ENCODE assay signal across 8 cellular contexts in the genomic region with DNA sequence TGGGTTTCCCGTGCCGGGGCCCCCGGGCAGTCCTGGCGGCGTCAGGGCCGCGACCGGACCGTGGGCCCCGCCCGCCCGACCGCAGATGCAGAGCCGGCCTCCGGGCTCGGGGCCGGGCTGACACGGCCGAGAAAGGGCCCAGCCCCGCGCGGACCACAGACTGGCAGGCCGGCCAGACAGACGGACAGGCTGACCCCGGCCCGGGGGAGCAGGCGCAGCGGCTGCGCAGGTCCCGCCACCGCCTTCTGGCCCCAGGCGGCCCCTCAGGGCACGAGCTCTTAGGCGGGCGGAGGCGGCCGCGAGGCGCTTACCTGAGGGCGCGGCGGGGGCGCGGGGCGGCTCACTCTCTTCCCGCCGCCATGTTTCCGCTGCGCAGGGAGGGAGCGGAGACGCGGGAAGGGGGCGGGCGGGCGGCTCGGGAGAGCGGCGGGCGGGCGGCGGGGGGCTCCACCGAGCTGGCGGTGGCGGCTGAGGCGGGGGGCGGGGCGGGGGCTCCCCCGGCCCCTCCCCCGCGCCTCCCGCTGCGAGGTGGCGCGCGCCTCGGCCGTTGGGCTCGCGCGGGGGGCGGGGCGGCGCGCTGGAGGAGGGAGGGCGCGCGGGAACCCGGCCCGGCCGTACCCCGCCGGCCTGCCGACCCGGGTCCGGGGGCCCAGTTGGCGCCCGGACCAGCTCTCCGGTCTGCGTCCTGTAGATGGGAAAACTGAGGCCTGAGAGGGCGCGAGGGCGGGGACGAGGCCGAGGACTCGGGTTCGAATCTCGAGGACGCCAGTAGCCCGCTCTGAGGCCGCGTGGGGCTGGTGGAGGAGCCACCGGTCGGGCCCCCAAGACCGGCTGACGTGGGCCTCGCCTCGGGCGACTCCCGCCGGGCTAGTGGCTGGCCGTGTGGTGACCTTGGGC. TPM values are rescaled to one million over a fixed set of nuclear protein-coding genes. Genes with fewer than 3 reads are reported as not detected.
A peak's percentile ranks its signal among the peaks of the same experiment; 100 is the strongest.
DNase-seq lines count a peak whose midpoint lies in the region; ATAC-seq and TF ChIP-seq lines count a peak whose summit lies in the region.

A gene (minus strand): TSS at position 559 of the 897 bp plus-strand sequence. CDS start 56,173 bp downstream, outside the sequence.

- H3K9me2 ChIP-seq in OCI-LY1 (ENCODE audit: low read depth, low read length), result no peaks in the 10 kb centered on the region

- H3K4me1 ChIP-seq in OCI-LY1 (ENCODE audit: insufficient read depth, low read length, severe bottlenecking), result peaks cover 27% of the 10 kb centered on the region

- H3K79me2 ChIP-seq in OCI-LY1 (ENCODE audit: insufficient read depth, low read length), result no peaks in the 10 kb centered on the region; the same call in 1 of the 2 replicates

- H3K4me3 ChIP-seq in AG09309 (ENCODE audit: control insufficient read depth, low read depth, low read length), result peak within 1 kb of the TSS; percentile 59
- peak within 1 kb of the TSS; percentile 77 for H3K4me3 ChIP-seq in OCI-LY1 (ENCODE audit: low read depth, low read length, poor library complexity, severe bottlenecking)
- H3K4me3 ChIP-seq in fibroblast of villous mesenchyme (ENCODE audit: low read depth, low read length), result peak within 1 kb of the TSS; percentile 65

- no peaks in the 10 kb centered on the region for H3K27me3 ChIP-seq in OCI-LY1 (ENCODE audit: insufficient read depth, low read length)

- ATAC-seq in GM19035 (IDR thresholded peaks at IDR 0.05; ENCODE audit: unreplicated experiment), result peak; percentile 45
- peak; percentile 39 for ATAC-seq in HG03342 (IDR thresholded peaks at IDR 0.05; ENCODE audit: unreplicated experiment)

- peaks cover 9% of the 10 kb centered on the region for H3F3A ChIP-seq in OCI-LY1 (ENCODE audit: insufficient read depth, low read length)

- DNase-seq in AG09309 (ENCODE audit: low read depth) (no peak), fibroblast of villous mesenchyme (ENCODE audit: low read depth) (peak; percentile 44), neural crest cell (ENCODE audit: low read depth, low spot score) (peak; percentile 51), substantia nigra (lab: John Stamatoyannopoulos, UW) (peak in 29 of 49 donors; percentile 7 to 78 (median 35))
- DNase-seq in activated T-helper 1 cell treated with anti-CD3 and anti-CD28 coated beads, Interleukin-12 subunit alpha, Interleukin-12 subunit beta, Interleukin-2, Interleukin-4 antibody, amounts not matched to agents 30 ng/mL and 10 ng/mL and 1 ng/mL, durations not matched to agents 14 hours and 24 hours and 36 hours (ENCODE audit: low spot score), result peak; percentile 47

- TF ChIP-seq CTCF in AG09309 (IDR thresholded peaks at IDR 0.05; ENCODE audit: control insufficient read depth, insufficient read depth, low read depth, low read length, missing control alignments) (no peak), OCI-LY1 (IDR thresholded peaks at IDR 0.05; ENCODE audit: low read length) (no peak), fibroblast of villous mesenchyme (IDR thresholded peaks at IDR 0.05; ENCODE audit: insufficient read depth, low read depth, low read length) (no peak), neural crest cell (conservative IDR thresholded peaks at IDR 0.05) (no peak)

- H2AFZ ChIP-seq in OCI-LY1 (ENCODE audit: low read length), result no peak within 1 kb of the TSS

- H3K9me3 ChIP-seq in OCI-LY1 (ENCODE audit: low read length), result no peaks in the 10 kb centered on the region

- peak within 1 kb of the TSS; percentile 67 for H3K27ac Mint-ChIP-seq in activated T-helper 1 cell treated with anti-CD3 and anti-CD28 coated beads, Interleukin-12 subunit alpha, Interleukin-12 subunit beta, Interleukin-2, Interleukin-4 antibody, amounts not matched to agents 30 ng/mL and 10 ng/mL and 1 ng/mL, durations not matched to agents 14 hours and 24 hours and 36 hours
- peak within 1 kb of the TSS; percentile 14 for H3K27ac Mint-ChIP-seq in neural crest cell (ENCODE audit: unreplicated experiment)

- H3K9me3 Mint-ChIP-seq in activated T-helper 1 cell treated with anti-CD3 and anti-CD28 coated beads, Interleukin-12 subunit alpha, Interleukin-12 subunit beta, Interleukin-2, Interleukin-4 antibody, amounts not matched to agents 30 ng/mL and 10 ng/mL and 1 ng/mL, durations not matched to agents 14 hours and 24 hours and 36 hours, result no peaks in the 10 kb centered on the region
- no peaks in the 10 kb centered on the region for H3K9me3 Mint-ChIP-seq in neural crest cell

- no peaks in the 10 kb centered on the region for H4K20me1 ChIP-seq in OCI-LY1 (ENCODE audit: insufficient read depth, low read length)

- H3K27me3 Mint-ChIP-seq in activated T-helper 1 cell treated with anti-CD3 and anti-CD28 coated beads, Interleukin-12 subunit alpha, Interleukin-12 subunit beta, Interleukin-2, Interleukin-4 antibody, amounts not matched to agents 30 ng/mL and 10 ng/mL and 1 ng/mL, durations not matched to agents 14 hours and 24 hours and 36 hours (ENCODE audit: insufficient read depth), result no peaks in the 10 kb centered on the region
- peaks cover 4% of the 10 kb centered on the region for H3K27me3 Mint-ChIP-seq in neural crest cell (ENCODE audit: low read depth)

- intact Hi-C loops in activated T-helper 1 cell treated with anti-CD3 and anti-CD28 coated beads, Interleukin-12 subunit alpha, Interleukin-12 subunit beta, Interleukin-2, Interleukin-4 antibody, amounts not matched to agents 30 ng/mL and 10 ng/mL and 1 ng/mL, durations not matched to agents 14 hours and 24 hours and 36 hours (cut with micrococcal nuclease), result loop anchor here (10.0 kb wide), 1 partner anchor 257 kb away; no protein-coding TSS in a partner anchor

- peak within 1 kb of the TSS; percentile 77 for H3K9ac ChIP-seq in OCI-LY1 (ENCODE audit: low read length)

- H3K27ac ChIP-seq in OCI-LY1 (ENCODE audit: low read depth, low read length, poor library complexity, severe bottlenecking), result peak within 1 kb of the TSS; percentile 60
- peak within 1 kb of the TSS; percentile 79 for H3K27ac ChIP-seq in substantia nigra (ENCODE audit: low read depth, low read length, poor library complexity, severe bottlenecking)

- H3K36me3 Mint-ChIP-seq in activated T-helper 1 cell treated with anti-CD3 and anti-CD28 coated beads, Interleukin-12 subunit alpha, Interleukin-12 subunit beta, Interleukin-2, Interleukin-4 antibody, amounts not matched to agents 30 ng/mL and 10 ng/mL and 1 ng/mL, durations not matched to agents 14 hours and 24 hours and 36 hours (ENCODE audit: low read depth), result no peaks in the 10 kb centered on the region
- no peaks in the 10 kb centered on the region for H3K36me3 Mint-ChIP-seq in neural crest cell (ENCODE audit: low read depth)

- H3K4me1 Mint-ChIP-seq in activated T-helper 1 cell treated with anti-CD3 and anti-CD28 coated beads, Interleukin-12 subunit alpha, Interleukin-12 subunit beta, Interleukin-2, Interleukin-4 antibody, amounts not matched to agents 30 ng/mL and 10 ng/mL and 1 ng/mL, durations not matched to agents 14 hours and 24 hours and 36 hours (ENCODE audit: low read depth), result peaks cover 31% of the 10 kb centered on the region
- peaks cover 20% of the 10 kb centered on the region for H3K4me1 Mint-ChIP-seq in neural crest cell

- H3K4me3 Mint-ChIP-seq in activated T-helper 1 cell treated with anti-CD3 and anti-CD28 coated beads, Interleukin-12 subunit alpha, Interleukin-12 subunit beta, Interleukin-2, Interleukin-4 antibody, amounts not matched to agents 30 ng/mL and 10 ng/mL and 1 ng/mL, durations not matched to agents 14 hours and 24 hours and 36 hours, result peak within 1 kb of the TSS; percentile 86
- peak within 1 kb of the TSS; percentile 95 for H3K4me3 Mint-ChIP-seq in neural crest cell

- H3K4me2 ChIP-seq in OCI-LY1 (ENCODE audit: low read length), result peak within 1 kb of the TSS; percentile 70

- H3K36me3 ChIP-seq in OCI-LY1 (ENCODE audit: insufficient read depth, low read length), result no peaks in the 10 kb centered on the region

RNA-seq across cellular contexts. Expression of the gene that starts here (rescaled TPM):
- total RNA-seq in activated T-helper 1 cell treated with anti-CD3 and anti-CD28 coated beads, Interleukin-12 subunit alpha, Interleukin-12 subunit beta, Interleukin-2, Interleukin-4 antibody, amounts not matched to agents 30 ng/mL and 10 ng/mL and 1 ng/mL, durations not matched to agents 14 hours and 24 hours and 36 hours, result 16.0 and 18.5 TPM in 2 replicates
- total RNA-seq in fibroblast of villous mesenchyme, result 19.4 and 26.1 TPM in 2 replicates
- 45.8 and 50.6 TPM in 2 replicates for total RNA-seq in neural crest cell
